Comparison of ENCODE assay signal across 8 cellular contexts in genomic region chr17:28878981-28879380, GRCh38. TPM values are rescaled to one million over a fixed set of nuclear protein-coding genes. Genes with fewer than 3 reads are reported as not detected.
DNase-seq lines count a peak whose midpoint lies in the region; ATAC-seq and TF ChIP-seq lines count a peak whose summit lies in the region.

No MANE protein-coding gene starts in this region.

- no peaks in the 10 kb centered on the region for H3K27me3 ChIP-seq in upper lobe of left lung

- no peaks in the 10 kb centered on the region for H3K9me3 Mint-ChIP-seq in activated CD4-positive, alpha-beta T cell treated with anti-CD3 and anti-CD28 coated beads, Interleukin-2, amount 10 ng/mL, durations not matched to agents 24 days and 14 days
- H3K9me3 Mint-ChIP-seq in osteocyte (ENCODE audit: unreplicated experiment) = no peaks in the 10 kb centered on the region

- H3K27ac Mint-ChIP-seq in activated CD4-positive, alpha-beta T cell treated with anti-CD3 and anti-CD28 coated beads, Interleukin-2, amount 10 ng/mL, durations not matched to agents 24 days and 14 days = no peak overlapping the region
- no peak overlapping the region for H3K27ac Mint-ChIP-seq in osteocyte (ENCODE audit: unreplicated experiment)

- TF ChIP-seq CTCF in osteocyte (IDR thresholded peaks at IDR 0.05) (peak; percentile 44), upper lobe of left lung (IDR thresholded peaks at IDR 0.05) (peak in 1 of 6 experiments; percentile 31)

- no peak overlapping the region for H3K4me3 Mint-ChIP-seq in activated CD4-positive, alpha-beta T cell treated with anti-CD3 and anti-CD28 coated beads, Interleukin-2, amount 10 ng/mL, durations not matched to agents 24 days and 14 days
- H3K4me3 Mint-ChIP-seq in osteocyte (ENCODE audit: unreplicated experiment) = no peak overlapping the region

- peaks cover 15% of the 10 kb centered on the region for H3K4me1 Mint-ChIP-seq in activated CD4-positive, alpha-beta T cell treated with anti-CD3 and anti-CD28 coated beads, Interleukin-2, amount 10 ng/mL, durations not matched to agents 24 days and 14 days
- no peaks in the 10 kb centered on the region for H3K4me1 Mint-ChIP-seq in osteocyte (ENCODE audit: unreplicated experiment)

- H3K4me1 ChIP-seq in upper lobe of left lung = no peaks in the 10 kb centered on the region

- no peaks in the 10 kb centered on the region for H3K27me3 Mint-ChIP-seq in activated CD4-positive, alpha-beta T cell treated with anti-CD3 and anti-CD28 coated beads, Interleukin-2, amount 10 ng/mL, durations not matched to agents 24 days and 14 days
- no peaks in the 10 kb centered on the region for H3K27me3 Mint-ChIP-seq in osteocyte (ENCODE audit: unreplicated experiment)

- peaks cover 39% of the 10 kb centered on the region for H3K36me3 Mint-ChIP-seq in activated CD4-positive, alpha-beta T cell treated with anti-CD3 and anti-CD28 coated beads, Interleukin-2, amount 10 ng/mL, durations not matched to agents 24 days and 14 days (ENCODE audit: low read depth)
- peaks cover 32% of the 10 kb centered on the region for H3K36me3 Mint-ChIP-seq in osteocyte (ENCODE audit: unreplicated experiment)

- no peak for TF ChIP-seq EP300 in upper lobe of left lung (IDR thresholded peaks at IDR 0.05)

- H3K4me3 ChIP-seq in upper lobe of left lung = no peak overlapping the region

- H3K36me3 ChIP-seq in upper lobe of left lung = peaks cover 29 to 62% (median 53%) of the 10 kb centered on the region in 4 donors

- peak; percentile 64 for DNase-seq in activated CD4-positive, alpha-beta T cell treated with anti-CD3 and anti-CD28 coated beads, Interleukin-2, amount 10 ng/mL, durations not matched to agents 24 days and 14 days
- no peak for DNase-seq in activated CD4-positive, alpha-beta T cell treated with anti-CD3 and anti-CD28 coated beads, Interleukin-2, amount 50 U/mL, for 1 hour
- DNase-seq in NCI-H510A (lab: John Stamatoyannopoulos, UW) = peak; percentile 40
- DNase-seq in cerebellar cortex (ENCODE audit: low spot score) = peak; percentile 51
- no peak for DNase-seq in osteocyte (ENCODE audit: extremely low spot score, unreplicated experiment)
- no peak for DNase-seq in upper lobe of left lung

- WGBS in upper lobe of left lung, 2 donors = 78 to 86% methylated on average over 4 of the region's 4 CpGs

- ATAC-seq in HG02610 (IDR thresholded peaks at IDR 0.05; ENCODE audit: unreplicated experiment) (no peak), upper lobe of left lung (ENCODE audit: low FRiP score in 2 of 2) (no peak), GM19324 (IDR thresholded peaks at IDR 0.05; ENCODE audit: low FRiP score, unreplicated experiment) (no peak)

- no peak overlapping the region for H3K27ac ChIP-seq in upper lobe of left lung

- intact Hi-C loops in activated CD4-positive, alpha-beta T cell treated with anti-CD3 and anti-CD28 coated beads, Interleukin-2, amount 10 ng/mL, durations not matched to agents 24 days and 14 days (cut with micrococcal nuclease) = no loop called here

- TF ChIP-seq POLR2A in upper lobe of left lung (IDR thresholded peaks at IDR 0.05) = no peak

- no peaks in the 10 kb centered on the region for H3K9me3 ChIP-seq in upper lobe of left lung

RNA-seq across cellular contexts. Expression of gene FLOT2, which starts 18.6 kb away (rescaled TPM):
- 109 and 111 TPM in 2 replicates for total RNA-seq in activated CD4-positive, alpha-beta T cell treated with anti-CD3 and anti-CD28 coated beads, Interleukin-2, amount 10 ng/mL, durations not matched to agents 24 days and 14 days
- total RNA-seq in osteocyte = 95.8 and 104 TPM in 2 replicates
- 100 to 1,000 TPM in 2 of 6 donors, 10 to 100 TPM in 4; 75.4 to 211 (median 85.8) TPM for total RNA-seq in upper lobe of left lung

RNA-seq across cellular contexts. Expression of gene DHRS13, which starts 23.9 kb away (rescaled TPM):
- 32.4 and 34.3 TPM in 2 replicates for total RNA-seq in activated CD4-positive, alpha-beta T cell treated with anti-CD3 and anti-CD28 coated beads, Interleukin-2, amount 10 ng/mL, durations not matched to agents 24 days and 14 days
- total RNA-seq in osteocyte (10.7 and 12.4 TPM in 2 replicates), upper lobe of left lung (10 to 100 TPM in 5 of 6 donors, 1 to 10 TPM in 1; 2.1 to 21.8 (median 15.0) TPM)

RNA-seq across cellular contexts. Expression of gene ERAL1, which starts 24.2 kb away (rescaled TPM):
- 56.8 and 61.2 TPM in 2 replicates for total RNA-seq in activated CD4-positive, alpha-beta T cell treated with anti-CD3 and anti-CD28 coated beads, Interleukin-2, amount 10 ng/mL, durations not matched to agents 24 days and 14 days
- 38.3 and 38.5 TPM in 2 replicates for total RNA-seq in osteocyte
- 10 to 100 TPM; 22.4 to 41.3 (median 27.7) TPM for total RNA-seq in upper lobe of left lung

RNA-seq across cellular contexts. Expression of gene FAM222B, which starts 36.4 kb away (rescaled TPM):
- total RNA-seq in activated CD4-positive, alpha-beta T cell treated with anti-CD3 and anti-CD28 coated beads, Interleukin-2, amount 10 ng/mL, durations not matched to agents 24 days and 14 days = 22.4 and 24.0 TPM in 2 replicates
- total RNA-seq in osteocyte (19.4 and 21.2 TPM in 2 replicates), upper lobe of left lung (10 to 100 TPM; 16.8 to 23.1 (median 20.1) TPM)

Comparison
In these comparisons a context has a peak if more than half of its experiments do, and no peak if none do; other contexts are left out.
1. DNase-seq: peak in activated CD4-positive, alpha-beta T cell treated with anti-CD3 and anti-CD28 coated beads, Interleukin-2, amount 10 ng/mL, durations not matched to agents 24 days and 14 days (single experiment), NCI-H510A (single experiment) and cerebellar cortex (single experiment); none in activated CD4-positive, alpha-beta T cell treated with anti-CD3 and anti-CD28 coated beads, Interleukin-2, amount 50 U/mL, for 1 hour (single experiment), osteocyte (single experiment) and upper lobe of left lung (0 of 2).